Comparison of ENCODE assay signal across 1 cellular context in genomic region chrX:111270339-111270738, GRCh38.
TF ChIP-seq lines count a peak whose summit lies in the region.

CAPN6 (minus strand) TSS chrX:111270483; CDS start chrX:111263936, 6,547 bp downstream.

TF ChIP-seq in H1, 55 proteins besides CTCF, POLR2A, EP300 and RAD21:
- TF ChIP-seq SP1 (IDR thresholded peaks at IDR 0.05; ENCODE audit: low read depth, low read length) (0 out of 2 replicates have a peak, but pooled peaks have one; percentile 27), CHD1 (IDR thresholded peaks at IDR 0.05; ENCODE audit: low read depth, low read length) (0 out of 2 replicates have a peak, but pooled peaks have one; percentile 45), CHD2 (IDR thresholded peaks at IDR 0.05; ENCODE audit: low read length) (no peak), TAF1 (IDR thresholded peaks at IDR 0.05; ENCODE audit: low read depth, low read length) (peak; percentile 51; the same call in 1 of the 2 replicates), TEAD4 (IDR thresholded peaks at IDR 0.05; ENCODE audit: low read depth, low read length) (no peak), JUND (IDR thresholded peaks at IDR 0.05; ENCODE audit: low read length) (peak; percentile 67), RXRA (IDR thresholded peaks at IDR 0.05; ENCODE audit: insufficient read depth, low read depth, low read length) (no peak), CBX5 (IDR thresholded peaks at IDR 0.05; ENCODE audit: low read depth, low read length) (no peak), SAP30 (IDR thresholded peaks at IDR 0.05; ENCODE audit: insufficient read depth, insufficient replicate concordance, low read length) (no peak), TAF7 (optimal IDR thresholded peaks at IDR 0.05; ENCODE audit: borderline replicate concordance, low read depth, low read length) (no peak)
- TF ChIP-seq, protein P1, sequence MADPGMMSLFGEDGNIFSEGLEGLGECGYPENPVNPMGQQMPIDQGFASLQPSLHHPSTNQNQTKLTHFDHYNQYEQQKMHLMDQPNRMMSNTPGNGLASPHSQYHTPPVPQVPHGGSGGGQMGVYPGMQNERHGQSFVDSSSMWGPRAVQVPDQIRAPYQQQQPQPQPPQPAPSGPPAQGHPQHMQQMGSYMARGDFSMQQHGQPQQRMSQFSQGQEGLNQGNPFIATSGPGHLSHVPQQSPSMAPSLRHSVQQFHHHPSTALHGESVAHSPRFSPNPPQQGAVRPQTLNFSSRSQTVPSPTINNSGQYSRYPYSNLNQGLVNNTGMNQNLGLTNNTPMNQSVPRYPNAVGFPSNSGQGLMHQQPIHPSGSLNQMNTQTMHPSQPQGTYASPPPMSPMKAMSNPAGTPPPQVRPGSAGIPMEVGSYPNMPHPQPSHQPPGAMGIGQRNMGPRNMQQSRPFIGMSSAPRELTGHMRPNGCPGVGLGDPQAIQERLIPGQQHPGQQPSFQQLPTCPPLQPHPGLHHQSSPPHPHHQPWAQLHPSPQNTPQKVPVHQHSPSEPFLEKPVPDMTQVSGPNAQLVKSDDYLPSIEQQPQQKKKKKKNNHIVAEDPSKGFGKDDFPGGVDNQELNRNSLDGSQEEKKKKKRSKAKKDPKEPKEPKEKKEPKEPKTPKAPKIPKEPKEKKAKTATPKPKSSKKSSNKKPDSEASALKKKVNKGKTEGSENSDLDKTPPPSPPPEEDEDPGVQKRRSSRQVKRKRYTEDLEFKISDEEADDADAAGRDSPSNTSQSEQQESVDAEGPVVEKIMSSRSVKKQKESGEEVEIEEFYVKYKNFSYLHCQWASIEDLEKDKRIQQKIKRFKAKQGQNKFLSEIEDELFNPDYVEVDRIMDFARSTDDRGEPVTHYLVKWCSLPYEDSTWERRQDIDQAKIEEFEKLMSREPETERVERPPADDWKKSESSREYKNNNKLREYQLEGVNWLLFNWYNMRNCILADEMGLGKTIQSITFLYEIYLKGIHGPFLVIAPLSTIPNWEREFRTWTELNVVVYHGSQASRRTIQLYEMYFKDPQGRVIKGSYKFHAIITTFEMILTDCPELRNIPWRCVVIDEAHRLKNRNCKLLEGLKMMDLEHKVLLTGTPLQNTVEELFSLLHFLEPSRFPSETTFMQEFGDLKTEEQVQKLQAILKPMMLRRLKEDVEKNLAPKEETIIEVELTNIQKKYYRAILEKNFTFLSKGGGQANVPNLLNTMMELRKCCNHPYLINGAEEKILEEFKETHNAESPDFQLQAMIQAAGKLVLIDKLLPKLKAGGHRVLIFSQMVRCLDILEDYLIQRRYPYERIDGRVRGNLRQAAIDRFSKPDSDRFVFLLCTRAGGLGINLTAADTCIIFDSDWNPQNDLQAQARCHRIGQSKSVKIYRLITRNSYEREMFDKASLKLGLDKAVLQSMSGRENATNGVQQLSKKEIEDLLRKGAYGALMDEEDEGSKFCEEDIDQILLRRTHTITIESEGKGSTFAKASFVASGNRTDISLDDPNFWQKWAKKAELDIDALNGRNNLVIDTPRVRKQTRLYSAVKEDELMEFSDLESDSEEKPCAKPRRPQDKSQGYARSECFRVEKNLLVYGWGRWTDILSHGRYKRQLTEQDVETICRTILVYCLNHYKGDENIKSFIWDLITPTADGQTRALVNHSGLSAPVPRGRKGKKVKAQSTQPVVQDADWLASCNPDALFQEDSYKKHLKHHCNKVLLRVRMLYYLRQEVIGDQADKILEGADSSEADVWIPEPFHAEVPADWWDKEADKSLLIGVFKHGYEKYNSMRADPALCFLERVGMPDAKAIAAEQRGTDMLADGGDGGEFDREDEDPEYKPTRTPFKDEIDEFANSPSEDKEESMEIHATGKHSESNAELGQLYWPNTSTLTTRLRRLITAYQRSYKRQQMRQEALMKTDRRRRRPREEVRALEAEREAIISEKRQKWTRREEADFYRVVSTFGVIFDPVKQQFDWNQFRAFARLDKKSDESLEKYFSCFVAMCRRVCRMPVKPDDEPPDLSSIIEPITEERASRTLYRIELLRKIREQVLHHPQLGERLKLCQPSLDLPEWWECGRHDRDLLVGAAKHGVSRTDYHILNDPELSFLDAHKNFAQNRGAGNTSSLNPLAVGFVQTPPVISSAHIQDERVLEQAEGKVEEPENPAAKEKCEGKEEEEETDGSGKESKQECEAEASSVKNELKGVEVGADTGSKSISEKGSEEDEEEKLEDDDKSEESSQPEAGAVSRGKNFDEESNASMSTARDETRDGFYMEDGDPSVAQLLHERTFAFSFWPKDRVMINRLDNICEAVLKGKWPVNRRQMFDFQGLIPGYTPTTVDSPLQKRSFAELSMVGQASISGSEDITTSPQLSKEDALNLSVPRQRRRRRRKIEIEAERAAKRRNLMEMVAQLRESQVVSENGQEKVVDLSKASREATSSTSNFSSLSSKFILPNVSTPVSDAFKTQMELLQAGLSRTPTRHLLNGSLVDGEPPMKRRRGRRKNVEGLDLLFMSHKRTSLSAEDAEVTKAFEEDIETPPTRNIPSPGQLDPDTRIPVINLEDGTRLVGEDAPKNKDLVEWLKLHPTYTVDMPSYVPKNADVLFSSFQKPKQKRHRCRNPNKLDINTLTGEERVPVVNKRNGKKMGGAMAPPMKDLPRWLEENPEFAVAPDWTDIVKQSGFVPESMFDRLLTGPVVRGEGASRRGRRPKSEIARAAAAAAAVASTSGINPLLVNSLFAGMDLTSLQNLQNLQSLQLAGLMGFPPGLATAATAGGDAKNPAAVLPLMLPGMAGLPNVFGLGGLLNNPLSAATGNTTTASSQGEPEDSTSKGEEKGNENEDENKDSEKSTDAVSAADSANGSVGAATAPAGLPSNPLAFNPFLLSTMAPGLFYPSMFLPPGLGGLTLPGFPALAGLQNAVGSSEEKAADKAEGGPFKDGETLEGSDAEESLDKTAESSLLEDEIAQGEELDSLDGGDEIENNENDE (IDR thresholded peaks at IDR 0.05; ENCODE audit: insufficient replicate concordance, low read length): no peak
